ENCODE assay signal across 1 cellular context in genomic region chr1:172393354-172393753, GRCh38.
TF ChIP-seq lines count a peak whose summit lies in the region.

No MANE protein-coding gene starts in this region.

TF ChIP-seq in HepG2, 621 proteins besides CTCF, POLR2A, EP300 and RAD21 (continued from another document):
- TF ChIP-seq IKZF4 (CRISPR knock-in tag; IDR thresholded peaks at IDR 0.05; ENCODE audit: borderline replicate concordance, low read depth, not compliant biosample characterization) (no peak), TIGD3 (CRISPR knock-in tag; IDR thresholded peaks at IDR 0.05; ENCODE audit: borderline replicate concordance) (no peak), MXD1 (CRISPR knock-in tag; IDR thresholded peaks at IDR 0.05) (no peak), ZNF430 (CRISPR knock-in tag; IDR thresholded peaks at IDR 0.05) (no peak), KDM3A (CRISPR knock-in tag; IDR thresholded peaks at IDR 0.05; ENCODE audit: low read depth) (no peak), MIER3 (CRISPR knock-in tag; IDR thresholded peaks at IDR 0.05; ENCODE audit: borderline replicate concordance) (no peak), ZBTB4 (CRISPR knock-in tag; IDR thresholded peaks at IDR 0.05; ENCODE audit: borderline replicate concordance) (no peak), ZNF256 (CRISPR knock-in tag; conservative IDR thresholded peaks at IDR 0.05) (no peak)
